In genomic region chr19:3366104-3366760, GRCh38 we compare ENCODE assay signal across 8 cellular contexts. TPM values are rescaled to one million over a fixed set of nuclear protein-coding genes. Genes with fewer than 3 reads are reported as not detected.
DNase-seq lines count a peak whose midpoint lies in the region; ATAC-seq and TF ChIP-seq lines count a peak whose summit lies in the region.

Gene NFIC, plus strand, starts transcription at chr19:3366583. Its CDS starts 54 bp downstream, at chr19:3366637.

- H3K27ac ChIP-seq in duodenal mucosa (ENCODE audit: low read depth, low read length): peak within 1 kb of the TSS; percentile 85

- peak within 1 kb of the TSS; percentile 43 for H3K4me3 Mint-ChIP-seq in stimulated activated effector memory CD8-positive, alpha-beta T cell treated with anti-CD3 and anti-CD28 coated beads, Interleukin-12 subunit alpha, Interleukin-12 subunit beta, amount 100 ng/mL, for 72 hours

- no peaks in the 10 kb centered on the region for H3K9me2 ChIP-seq in Loucy (replicated peaks; ENCODE audit: low read depth, low read length)

- H3K9ac ChIP-seq in Loucy (ENCODE audit: low read depth, low read length, poor library complexity, severe bottlenecking): peak within 1 kb of the TSS; percentile 93
- peak within 1 kb of the TSS; percentile 47 to 68 for H3K9ac ChIP-seq in duodenal mucosa (ENCODE audit: low read depth in 1 of 2, low read length in 2 of 2)

- intact Hi-C loops in lower leg skin (cut with DNase I; ENCODE audit: low total_unique reads): no loop called here

- ATAC-seq in stimulated activated effector memory CD8-positive, alpha-beta T cell treated with anti-CD3 and anti-CD28 coated beads, Interleukin-12 subunit alpha, Interleukin-12 subunit beta, amount 100 ng/mL, for 72 hours: peak; percentile 58
- no peak for ATAC-seq in GM18873 (IDR thresholded peaks at IDR 0.05; ENCODE audit: low FRiP score, unreplicated experiment)

- H3K4me3 ChIP-seq in Loucy (ENCODE audit: low read length, poor library complexity, severe bottlenecking) (peak within 1 kb of the TSS; percentile 82), duodenal mucosa (ENCODE audit: low read depth in 1 of 2, low read length in 2 of 2) (peak within 1 kb of the TSS; percentile 68 to 79), lower leg skin (ENCODE audit: low read depth, poor library complexity, severe bottlenecking) (peak within 1 kb of the TSS; percentile 57)

- H3K36me3 ChIP-seq in Loucy (ENCODE audit: insufficient read depth, low read length): no peaks in the 10 kb centered on the region
- no peaks in the 10 kb centered on the region for H3K36me3 ChIP-seq in duodenal mucosa (ENCODE audit: control insufficient read depth in 1 of 2, insufficient read depth in 2 of 2, low read length in 2 of 2)

- TF ChIP-seq CTCF in Loucy (conservative IDR thresholded peaks at IDR 0.05; ENCODE audit: low read length) (no peak), lower leg skin (IDR thresholded peaks at IDR 0.05) (no peak)

- H3K9me3 ChIP-seq in Loucy (ENCODE audit: insufficient read depth, low read depth, low read length) (no peaks in the 10 kb centered on the region), duodenal mucosa (ENCODE audit: control insufficient read depth in 1 of 2, low read length in 2 of 2) (no peaks in the 10 kb centered on the region)

- WGBS in lower leg skin, 2 donors: 0 to 2% methylated on average over 33 to 36 of the region's 54 CpGs

- peak within 1 kb of the TSS; percentile 78 for H3K4me2 ChIP-seq in Loucy (ENCODE audit: low read depth, low read length, poor library complexity, severe bottlenecking)

- peaks cover 97% of the 10 kb centered on the region for H3K79me2 ChIP-seq in Loucy (ENCODE audit: insufficient read depth, low read length)

- no peak for TF ChIP-seq POLR2A in lower leg skin (IDR thresholded peaks at IDR 0.05)

- H4K20me1 ChIP-seq in Loucy (ENCODE audit: insufficient read depth, low read length, poor library complexity, severe bottlenecking): peaks cover 45% of the 10 kb centered on the region

- DNase-seq in GDM1 (lab: John Stamatoyannopoulos, UW) (peak; percentile 63), lower leg skin (ENCODE audit: low spot score in 2 of 2) (peak; percentile 78 to 95), SHP77 treated with DMSO at 0.1 percent for 48 hours (lab: John Stamatoyannopoulos, UW) (no peak)
- peak; percentile 23 for DNase-seq in activated CD4-positive, alpha-beta T cell treated with anti-CD3 and anti-CD28 coated beads for 24 hours (ENCODE audit: low read depth in 2 of 2)
- peak in 1 of 2 donors; percentile 17 for DNase-seq in stimulated activated effector memory CD8-positive, alpha-beta T cell treated with anti-CD3 and anti-CD28 coated beads, Interleukin-12 subunit alpha, Interleukin-12 subunit beta, amount 100 ng/mL, for 72 hours (ENCODE audit: low spot score in 2 of 2)

- H3F3A ChIP-seq in Loucy (ENCODE audit: low read depth): peaks cover 6% of the 10 kb centered on the region; the same call in 1 of the 2 replicates

- H2AFZ ChIP-seq in Loucy (ENCODE audit: low read length): peak within 1 kb of the TSS; percentile 43; the same call in 1 of the 2 replicates

- H3K9me3 Mint-ChIP-seq in stimulated activated effector memory CD8-positive, alpha-beta T cell treated with anti-CD3 and anti-CD28 coated beads, Interleukin-12 subunit alpha, Interleukin-12 subunit beta, amount 100 ng/mL, for 72 hours: no peaks in the 10 kb centered on the region

- H3K4me1 ChIP-seq in Loucy (ENCODE audit: insufficient read depth, low read length, poor library complexity, severe bottlenecking) (peaks cover 64% of the 10 kb centered on the region), duodenal mucosa (ENCODE audit: control insufficient read depth in 1 of 2, insufficient read depth in 2 of 2, low read length in 2 of 2) (peaks cover 27 to 42% of the 10 kb centered on the region in 2 donors)

- H3K27me3 ChIP-seq in Loucy (ENCODE audit: insufficient read depth, low read length, poor library complexity, severe bottlenecking) (peaks cover 5% of the 10 kb centered on the region), duodenal mucosa (ENCODE audit: control insufficient read depth in 1 of 2, insufficient read depth in 2 of 2, low read length in 2 of 2) (no peaks in the 10 kb centered on the region)

- peaks cover 62% of the 10 kb centered on the region for H3K4me1 Mint-ChIP-seq in stimulated activated effector memory CD8-positive, alpha-beta T cell treated with anti-CD3 and anti-CD28 coated beads, Interleukin-12 subunit alpha, Interleukin-12 subunit beta, amount 100 ng/mL, for 72 hours

- H3K36me3 Mint-ChIP-seq in stimulated activated effector memory CD8-positive, alpha-beta T cell treated with anti-CD3 and anti-CD28 coated beads, Interleukin-12 subunit alpha, Interleukin-12 subunit beta, amount 100 ng/mL, for 72 hours: peaks cover 5% of the 10 kb centered on the region

- H3K27ac Mint-ChIP-seq in stimulated activated effector memory CD8-positive, alpha-beta T cell treated with anti-CD3 and anti-CD28 coated beads, Interleukin-12 subunit alpha, Interleukin-12 subunit beta, amount 100 ng/mL, for 72 hours: peak within 1 kb of the TSS; percentile 80

RNA-seq across cellular contexts. Expression of gene NFIC, which starts in this region (rescaled TPM):
- 100 to 1,000 TPM; 102 to 236 (median 158) TPM for total RNA-seq in lower leg skin
